8 cellular contexts compared by ENCODE assay signal in genomic region chr12:112906712-112907414, GRCh38. TPM values are rescaled to one million over a fixed set of nuclear protein-coding genes. Genes with fewer than 3 reads are reported as not detected.
A peak's percentile ranks its signal among the peaks of the same experiment; 100 is the strongest.
DNase-seq lines count a peak whose midpoint lies in the region; ATAC-seq and TF ChIP-seq lines count a peak whose summit lies in the region.

Gene OAS1 (plus strand): TSS chr12:112906962. CDS start chr12:112907040, 78 bp downstream.

- intact Hi-C loops in heart left ventricle (cut with DNase I) = loop anchor here in 1 of 10 donors (10.0 kb wide), 1 partner anchor 68 kb away; the partner anchor contains the start of gene OAS2

- H3K4me1 ChIP-seq in heart left ventricle (peaks cover 0 to 61% (median 16%) of the 10 kb centered on the region in 12 donors), rectal smooth muscle tissue (ENCODE audit: control insufficient read depth, insufficient read depth, low read length) (peaks cover 6% of the 10 kb centered on the region)

- H3K36me3 ChIP-seq in heart left ventricle (peaks cover 0 to 30% (median 3%) of the 10 kb centered on the region in 9 donors), rectal smooth muscle tissue (ENCODE audit: control insufficient read depth, insufficient read depth, low read length) (peaks cover 5% of the 10 kb centered on the region)

- H3K27ac ChIP-seq in heart left ventricle = peak within 1 kb of the TSS in 11 of 12 donors; percentile 30 to 92 (median 63)
- peak within 1 kb of the TSS; percentile 67 for H3K27ac ChIP-seq in rectal smooth muscle tissue (ENCODE audit: low read depth, low read length)

- peak within 1 kb of the TSS; percentile 86 for H3K9ac ChIP-seq in rectal smooth muscle tissue (ENCODE audit: low read length)

- peaks cover 0 to 5% (median 0%) of the 10 kb centered on the region in 12 donors for H3K9me3 ChIP-seq in heart left ventricle

- H3K27me3 ChIP-seq in heart left ventricle = no peaks in the 10 kb centered on the region
- no peaks in the 10 kb centered on the region for H3K27me3 ChIP-seq in rectal smooth muscle tissue (ENCODE audit: control insufficient read depth, insufficient read depth, low read length)

- DNase-seq in AG20443 (ENCODE audit: low spot score) (peak; percentile 59), NCI-H446 treated with DMSO at 0.1 percent for 48 hours (lab: John Stamatoyannopoulos, UW) (peak; percentile 54), heart left ventricle (peak in 3 of 5 donors; percentile 32 to 49 (median 38)), HuH-7.5 (ENCODE audit: low spot score) (no peak)
- DNase-seq in activated effector memory CD4-positive, alpha-beta T cell treated with anti-CD3 and anti-CD28 coated beads, Interleukin-2, amount 50 U/mL, for 16 hours = peak; percentile 66

- TF ChIP-seq POLR2A in heart left ventricle (IDR thresholded peaks at IDR 0.05) = no peak

- ATAC-seq in GM18511 (IDR thresholded peaks at IDR 0.05; ENCODE audit: unreplicated experiment) (peak; percentile 78), HG02943 (IDR thresholded peaks at IDR 0.05; ENCODE audit: low read depth, unreplicated experiment) (peak; percentile 62), heart left ventricle (peak; percentile 67 to 91 (median 88))

- TF ChIP-seq CTCF in heart left ventricle (IDR thresholded peaks at IDR 0.05) = no peak

- H3K4me3 ChIP-seq in heart left ventricle (peak within 1 kb of the TSS; percentile 18 to 67 (median 57)), rectal smooth muscle tissue (ENCODE audit: low read length) (peak within 1 kb of the TSS; percentile 91)

- 4 to 10% (median 5%) methylated on average over 4 of the region's 4 CpGs for WGBS in heart left ventricle, 4 donors

RNA-seq across cellular contexts. Expression of gene OAS1, which starts in this region (rescaled TPM):
- 10 to 100 TPM in 4 of 9 donors, 1 to 10 TPM in 5; 4.1 to 34.8 (median 8.0) TPM for total RNA-seq in heart left ventricle
- polyA plus RNA-seq in heart left ventricle = 1 to 10 TPM; 4.1 to 5.8 TPM
